9 cellular contexts compared by ENCODE assay signal in genomic region chr15:89206908-89207331, GRCh38. TPM values are rescaled to one million over a fixed set of nuclear protein-coding genes. Genes with fewer than 3 reads are reported as not detected.
DNase-seq lines count a peak whose midpoint lies in the region; ATAC-seq and TF ChIP-seq lines count a peak whose summit lies in the region.
"Had no signal": no experiment of that assay in that cellular context is flagged by ENCODE, and none has a peak within 500 bp of the region (broad histone marks: within the 10 kb centered on the region; RNA-seq: fewer than 3 reads in every experiment).

No MANE protein-coding gene starts in this region.

- TF ChIP-seq POLR2A in suprapubic skin (IDR thresholded peaks at IDR 0.05), result no peak

- H3K9me3 ChIP-seq in CD8-positive, alpha-beta T cell (ENCODE audit: low read length), result no peaks in the 10 kb centered on the region
- H3K9me3 ChIP-seq in SJSA1 (replicated peaks) (no peaks in the 10 kb centered on the region), suprapubic skin (no peaks in the 10 kb centered on the region)

- H3K27me3 Mint-ChIP-seq in CD8-positive, alpha-beta T cell (ENCODE audit: low read depth), result peaks cover 2% of the 10 kb centered on the region

- no peak overlapping the region for H3K27ac ChIP-seq in CD8-positive, alpha-beta T cell (ENCODE audit: low read depth, low read length)
- H3K27ac ChIP-seq in SJSA1 (no peak overlapping the region), suprapubic skin (no peak overlapping the region)

- H3K4me3 ChIP-seq in CD8-positive, alpha-beta T cell (ENCODE audit: low read depth, low read length), result no peak overlapping the region
- peak overlapping the region; percentile 25; the same call in 1 of the 2 replicates for H3K4me3 ChIP-seq in Jurkat, Clone E6-1 (ENCODE audit: low read length)
- H3K4me3 ChIP-seq in SJSA1 (no peak overlapping the region), suprapubic skin (peak overlapping the region; percentile 8)

- TF ChIP-seq CTCF in CD8-positive, alpha-beta T cell (IDR thresholded peaks at IDR 0.05), result peak; percentile 94
- peak in 2 of 3 donors; percentile 78 to 80 for TF ChIP-seq CTCF in omental fat pad (IDR thresholded peaks at IDR 0.05)
- peak; percentile 95 to 98 for TF ChIP-seq CTCF in suprapubic skin (IDR thresholded peaks at IDR 0.05)

- no peaks in the 10 kb centered on the region for H3K27me3 ChIP-seq in CD8-positive, alpha-beta T cell (ENCODE audit: insufficient read depth, low read length)
- no peaks in the 10 kb centered on the region for H3K27me3 ChIP-seq in SJSA1 (replicated peaks)
- H3K27me3 ChIP-seq in suprapubic skin, result no peaks in the 10 kb centered on the region

- no peak overlapping the region for H3K27ac Mint-ChIP-seq in CD8-positive, alpha-beta T cell

- peak; percentile 90 for ATAC-seq in CD8-positive, alpha-beta T cell
- peak; percentile 77 for ATAC-seq in GM21367 (IDR thresholded peaks at IDR 0.05; ENCODE audit: unreplicated experiment)
- ATAC-seq in omental fat pad (ENCODE audit: low FRiP score), result peak; percentile 89

- H3K9me3 Mint-ChIP-seq in CD8-positive, alpha-beta T cell, result no peaks in the 10 kb centered on the region

- POLR2A ChIA-PET in CD8-positive, alpha-beta T cell (lab: Charles Lee), result interaction anchor here (1.0 kb wide), 1 partner anchor 37 kb away, joined by 3 read pairs; the partner anchor contains the start of gene FANCI

- peaks cover 24% of the 10 kb centered on the region for H3K4me1 Mint-ChIP-seq in CD8-positive, alpha-beta T cell (ENCODE audit: low read depth)

- H3K4me1 ChIP-seq in CD8-positive, alpha-beta T cell (ENCODE audit: insufficient read depth, low read length), result peaks cover 8% of the 10 kb centered on the region
- H3K4me1 ChIP-seq in SJSA1 (replicated peaks) (peaks cover 6% of the 10 kb centered on the region; the same call in 1 of the 2 replicates), suprapubic skin (peaks cover 4% of the 10 kb centered on the region)

- H3K36me3 Mint-ChIP-seq in CD8-positive, alpha-beta T cell, result no peaks in the 10 kb centered on the region

- CTCF ChIA-PET in CD8-positive, alpha-beta T cell (lab: Charles Lee), result interaction anchor here (0.6 to 5.2 kb wide), 46 partner anchors 10 to 228 kb away, joined by 3 to 76 read pairs (median 4); partner anchors contain the start of genes ABHD2 and FANCI

- peak; percentile 39 to 79 (median 62) for DNase-seq in CD8-positive, alpha-beta T cell
- DNase-seq in Jurkat, Clone E6-1 (ENCODE audit: low read depth, low spot score), result peak; percentile 51
- DNase-seq in SJSA1 (ENCODE audit: low read depth in 1 of 2, low spot score in 2 of 2) (peak; percentile 68 to 81), foreskin melanocyte (peak; percentile 49), omental fat pad (ENCODE audit: low spot score) (peak; percentile 58), suprapubic skin (ENCODE audit: low spot score in 2 of 2) (peak; percentile 82 to 88)
- DNase-seq in activated effector memory CD4-positive, alpha-beta T cell treated with anti-CD3 and anti-CD28 coated beads, Interleukin-2, amount 50 U/mL, for 16 hours, result peak; percentile 89

- intact Hi-C loops in CD8-positive, alpha-beta T cell (cut with DNase I, micrococcal nuclease), result loop anchor here (1.0 to 10.0 kb wide), 2 partner anchors 108 to 223 kb away; no protein-coding TSS in a partner anchor

- WGBS in suprapubic skin, result 0% methylated on average over 7 of the region's 14 CpGs

- H3K36me3 ChIP-seq in CD8-positive, alpha-beta T cell (ENCODE audit: insufficient read depth, low read length), result no peaks in the 10 kb centered on the region
- H3K36me3 ChIP-seq in SJSA1 (no peaks in the 10 kb centered on the region), suprapubic skin (no peaks in the 10 kb centered on the region)

- TF ChIP-seq EP300 in suprapubic skin (IDR thresholded peaks at IDR 0.05), result no peak

- no peak overlapping the region for H3K4me3 Mint-ChIP-seq in CD8-positive, alpha-beta T cell

RNA-seq across cellular contexts. Expression of gene RLBP1, which starts 14.5 kb away (rescaled TPM):
- total RNA-seq in CD8-positive, alpha-beta T cell, result not detected
- not detected for polyA plus RNA-seq in Jurkat, Clone E6-1 (2012; ENCODE audit: insufficient read depth, insufficient read length)
- total RNA-seq in SJSA1 (2014; rRNA removed; shearing (Covaris generic)), result 0.16 TPM in 1 of 2 replicates, not detected in the other
- not detected for total RNA-seq in omental fat pad
- total RNA-seq in suprapubic skin, result not detected
- total RNA-seq: T-helper 2 cell treated with Interferon-gamma antibody and Interleukin-4, amounts not matched to agents 100 ng/mL and 5 ng/mL, for 36 hours had no signal

RNA-seq across cellular contexts. Expression of gene FANCI, which starts 36.9 kb away (rescaled TPM):
- 1 to 10 TPM; 5.1 to 6.3 TPM for total RNA-seq in CD8-positive, alpha-beta T cell
- polyA plus RNA-seq in Jurkat, Clone E6-1 (2012; ENCODE audit: insufficient read depth, insufficient read length), result 187 TPM
- total RNA-seq in SJSA1 (2014; rRNA removed; shearing (Covaris generic)), result 104 and 138 TPM in 2 replicates
- total RNA-seq in omental fat pad, result 1 to 10 TPM; 3.3 to 6.6 (median 4.2) TPM
- 10 to 100 TPM in 1 of 4 donors, 1 to 10 TPM in 3; 7.2 to 24.5 (median 9.4) TPM for total RNA-seq in suprapubic skin

Comparison
In these comparisons a context has a peak if more than half of its experiments do, and no peak if none do; other contexts are left out.
1. H3K4me3 ChIP-seq: peak in Jurkat, Clone E6-1 (single experiment) and suprapubic skin (single experiment); none in CD8-positive, alpha-beta T cell (single experiment) and SJSA1 (single experiment).
2. Peak in every context shown above with its lines, with median percentiles within 50 percentile points of each other: ATAC-seq, DNase-seq and CTCF ChIP-seq.